8 cellular contexts compared by ENCODE assay signal in genomic region chr18:9575558-9575957, GRCh38. TPM values are rescaled to one million over a fixed set of nuclear protein-coding genes. Genes with fewer than 3 reads are reported as not detected.
DNase-seq lines count a peak whose midpoint lies in the region; ATAC-seq, FAIRE-seq and TF ChIP-seq lines count a peak whose summit lies in the region.

No MANE protein-coding gene starts in this region.

- no peaks in the 10 kb centered on the region for H3K9me2 ChIP-seq in HCT116 (ENCODE audit: insufficient read depth)

- POLR2A ChIA-PET in HCT116 (lab: Charles Lee) (interaction anchor here (0.7 kb wide), 1 partner anchor 108 kb away, joined by 3 read pairs; no protein-coding TSS in a partner anchor), MCF 10A (lab: Yijun Ruan, JAX) (interaction anchor here (0.6 to 3.2 kb wide), 14 partner anchors 10 to 340 kb away, joined by 3 to 30 read pairs (median 5); no protein-coding TSS in a partner anchor)

- H3K36me3 Mint-ChIP-seq in MCF 10A (ENCODE audit: insufficient read depth, unreplicated experiment), result peaks cover 66% of the 10 kb centered on the region

- H3K9ac ChIP-seq in HCT116 (ENCODE audit: low read length), result no peak overlapping the region

- H3K27ac Mint-ChIP-seq in MCF 10A (ENCODE audit: low read depth, unreplicated experiment), result no peak overlapping the region

- TF ChIP-seq RAD21 in HCT116 (IDR thresholded peaks at IDR 0.05; ENCODE audit: low read depth), result peak; percentile 88

- no peak for TF ChIP-seq POLR2A in HCT116 (IDR thresholded peaks at IDR 0.05; ENCODE audit: borderline replicate concordance, extremely low read depth, insufficient read depth, insufficient read length)

- TF ChIP-seq CTCF in HCT116 (IDR thresholded peaks at IDR 0.05 in 2 of 3, conservative IDR thresholded peaks at IDR 0.05 in 1 of 3; ENCODE audit: borderline replicate concordance in 1 of 3, insufficient read depth in 1 of 3, low read depth in 2 of 3, low read length in 2 of 3) (peak; percentile 66 to 88 (median 87)), MCF 10A (IDR thresholded peaks at IDR 0.05; ENCODE audit: unreplicated experiment) (peak; percentile 86)

- WGBS in small intestine, 3 donors, result 9 to 14% (median 13%) methylated on average over 5 of the region's 5 CpGs

- CTCF ChIA-PET in HCT116 (lab: Charles Lee), result interaction anchor here (0.8 to 1.5 kb wide), 10 partner anchors 9 to 164 kb away, joined by 3 to 10 read pairs (median 4); no protein-coding TSS in a partner anchor
- CTCF ChIA-PET in MCF 10A (lab: Yijun Ruan, JAX), result interaction anchor here (0.5 to 4.5 kb wide), 38 partner anchors 8 to 865 kb away, joined by 3 to 30 read pairs (median 4); no protein-coding TSS in a partner anchor

- H3K27me3 Mint-ChIP-seq in MCF 10A (ENCODE audit: insufficient read depth, unreplicated experiment), result no peaks in the 10 kb centered on the region

- H3K4me1 Mint-ChIP-seq in MCF 10A (ENCODE audit: insufficient read depth, unreplicated experiment), result peaks cover 35% of the 10 kb centered on the region

- peak overlapping the region; percentile 22; the same call in 1 of the 2 replicates for H3K4me2 ChIP-seq in HCT116 (ENCODE audit: low read length)

- no peaks in the 10 kb centered on the region for H3K27me3 ChIP-seq in HCT116 (ENCODE audit: insufficient read depth, low read length)
- H3K27me3 ChIP-seq in small intestine (ENCODE audit: control insufficient read depth in 2 of 2, insufficient read depth in 2 of 2, low read length in 2 of 2), result no peaks in the 10 kb centered on the region

- H3K36me3 ChIP-seq in HCT116 (ENCODE audit: control insufficient read depth in 1 of 2, insufficient read depth in 2 of 2, low read length in 2 of 2), result peaks cover under 1 to 31% of the 10 kb centered on the region in 2 experiments; a peak in 2 of 4 replicates
- peaks cover 0 to 6% of the 10 kb centered on the region in 2 donors for H3K36me3 ChIP-seq in small intestine (ENCODE audit: control insufficient read depth in 2 of 2, insufficient read depth in 2 of 2, low read length in 2 of 2)

- H3K4me3 ChIP-seq in HCT116 (replicated peaks in 1 of 2; ENCODE audit: low read depth in 1 of 2, low read length in 2 of 2), result no peak overlapping the region
- no peak overlapping the region for H3K4me3 ChIP-seq in small intestine (ENCODE audit: low read depth in 1 of 2, low read length in 2 of 2)

- RAD21 ChIA-PET in HCT116 (lab: Charles Lee; ENCODE audit: low non-redundant PET in 1 of 2, low total read pairs in 2 of 2, uncharacterized antibody in 2 of 2, unreplicated experiment in 2 of 2), result interaction anchor here (0.7 to 1.0 kb wide), 3 partner anchors 21 to 375 kb away, joined by 3 to 7 read pairs (median 3); no protein-coding TSS in a partner anchor

- no peaks in the 10 kb centered on the region for H3K9me3 Mint-ChIP-seq in MCF 10A (ENCODE audit: unreplicated experiment)

- no peaks in the 10 kb centered on the region for H3K9me3 ChIP-seq in HCT116 (ENCODE audit: control insufficient read depth in 1 of 2, insufficient read depth in 1 of 2, low read depth in 1 of 2, low read length in 2 of 2)
- H3K9me3 ChIP-seq in small intestine (ENCODE audit: control insufficient read depth, low read depth), result no peaks in the 10 kb centered on the region

- H3K4me1 ChIP-seq in HCT116 (ENCODE audit: control insufficient read depth in 1 of 2, insufficient read depth in 2 of 2, low read length in 2 of 2) (peaks cover 4 to 17% of the 10 kb centered on the region in 2 experiments; a peak in 3 of 4 replicates), small intestine (ENCODE audit: control insufficient read depth in 2 of 2, insufficient read depth in 1 of 2, low read depth in 1 of 2, low read length in 1 of 2) (no peaks in the 10 kb centered on the region)

- H2AFZ ChIP-seq in HCT116 (ENCODE audit: low read depth, low read length, poor library complexity, severe bottlenecking), result no peak overlapping the region

- peak; percentile 96 for ATAC-seq in HCT116
- no peak for ATAC-seq in HG03095 (IDR thresholded peaks at IDR 0.05; ENCODE audit: unreplicated experiment)

- H4K20me1 ChIP-seq in HCT116 (ENCODE audit: insufficient read depth), result peaks cover 5% of the 10 kb centered on the region; the same call in 1 of the 2 replicates

- in situ Hi-C loops in Caki2 (cut with HindIII; ENCODE audit: low pct_unique_long_range_greater_than_20kb, low sequenced_read_pairs), result no loop called here

- H3K27ac ChIP-seq in HCT116 (ENCODE audit: low read depth, low read length) (no peak overlapping the region), small intestine (ENCODE audit: low read depth in 1 of 2, low read length in 1 of 2) (peak overlapping the region in 1 of 2 donors; percentile 1)

- peak; percentile 63 for DNase-seq in Caki2 (ENCODE audit: low read depth)
- peak; percentile 89 for DNase-seq in HCT116 (ENCODE audit: low read depth, low spot score)
- peak; percentile 84 for DNase-seq in NCI-H774 (lab: John Stamatoyannopoulos, UW)
- DNase-seq in MCF 10A (ENCODE audit: unreplicated experiment), result peak; percentile 97
- DNase-seq in iPS-NIHi7 (ENCODE audit: extremely low spot score), result peak; percentile 45
- peak; percentile 93 for DNase-seq in small intestine
- no peak for DNase-seq in NCI-H2171 (lab: John Stamatoyannopoulos, UW)

- BruUV-seq in HCT116 (replicated peaks; lab: Mats Ljungman, UMichigan) (no TSS peak), MCF 10A (replicated peaks; lab: Mats Ljungman, UMichigan) (no TSS peak)

- no peak for FAIRE-seq in small intestine (lab: Jason Lieb, UNC)

- peaks cover 3% of the 10 kb centered on the region; the same call in 1 of the 2 replicates for H3K79me2 ChIP-seq in HCT116 (ENCODE audit: insufficient read depth, low read length)

- H3K4me3 Mint-ChIP-seq in MCF 10A (ENCODE audit: unreplicated experiment), result no peak overlapping the region

- intact Hi-C loops in HCT116 (cut with micrococcal nuclease), result loop anchor here (1.0 to 5.0 kb wide), 4 partner anchors 98 to 197 kb away; no protein-coding TSS in a partner anchor
- intact Hi-C loops in MCF 10A (cut with micrococcal nuclease), result loop anchor here (1.0 to 10.0 kb wide), 6 partner anchors 37 to 949 kb away; partner anchors contain the start of gene NAPG

TF ChIP-seq in HCT116, 20 proteins besides CTCF, POLR2A, EP300 and RAD21:
- TF ChIP-seq JUND (IDR thresholded peaks at IDR 0.05), result 0 out of 2 replicates have a peak, but pooled peaks have one; percentile 11
- peak; percentile 70; the same call in 1 of the 2 replicates for TF ChIP-seq CBX3 (IDR thresholded peaks at IDR 0.05; ENCODE audit: low read depth)
- no peak for TF ChIP-seq EZH2phosphoT487 (IDR thresholded peaks at IDR 0.05; ENCODE audit: borderline replicate concordance)
- TF ChIP-seq TCF7L2 (IDR thresholded peaks at IDR 0.05; ENCODE audit: borderline replicate concordance, extremely low read depth, insufficient read depth, insufficient read length), result no peak
- peak; percentile 42; the same call in 1 of the 2 replicates for TF ChIP-seq CEBPB (IDR thresholded peaks at IDR 0.05; ENCODE audit: low read depth)
- TF ChIP-seq ZBTB33 (IDR thresholded peaks at IDR 0.05; ENCODE audit: extremely low read depth, insufficient replicate concordance, low read length), result no peak
- no peak for TF ChIP-seq YY1 (IDR thresholded peaks at IDR 0.05; ENCODE audit: extremely low read depth, insufficient replicate concordance, low read depth, low read length)
- no peak for TF ChIP-seq ELF1 (IDR thresholded peaks at IDR 0.05; ENCODE audit: borderline replicate concordance, low read depth)
- peak; percentile 39; the same call in 1 of the 2 replicates for TF ChIP-seq POLR2AphosphoS5 (IDR thresholded peaks at IDR 0.05; ENCODE audit: low read depth, low read length)
- 0 out of 2 replicates have a peak, but pooled peaks have one; percentile 21 for TF ChIP-seq MAX (IDR thresholded peaks at IDR 0.05)
- TF ChIP-seq SRF (IDR thresholded peaks at IDR 0.05; ENCODE audit: low read depth), result 0 out of 2 replicates have a peak, but pooled peaks have one; percentile 22
TF ChIP-seq in HCT116: peak in this region for 6.

RNA-seq across cellular contexts. Expression of gene PPP4R1, which starts 38.8 kb away (rescaled TPM):
- total RNA-seq in Caki2 (2014; rRNA removed; shearing (Covaris generic); ENCODE audit: low replicate concordance), result 47.3 and 51.0 TPM in 2 replicates
- total RNA-seq in HCT116 (2021; ENCODE audit: unreplicated experiment) (66.7 TPM), MCF 10A (2022) (88.0 and 109 TPM in 2 replicates)
- 35.7 and 39.8 TPM in 2 replicates for polyA plus RNA-seq in HCT116 (2012)
- polyA plus RNA-seq in small intestine, result 10 to 100 TPM; 31.1 to 73.1 (median 56.7) TPM
